In genomic region chr11:111298466-111299110, GRCh38 we compare ENCODE assay signal across 2 cellular contexts.
TF ChIP-seq lines count a peak whose summit lies in the region.

A gene with protein sequence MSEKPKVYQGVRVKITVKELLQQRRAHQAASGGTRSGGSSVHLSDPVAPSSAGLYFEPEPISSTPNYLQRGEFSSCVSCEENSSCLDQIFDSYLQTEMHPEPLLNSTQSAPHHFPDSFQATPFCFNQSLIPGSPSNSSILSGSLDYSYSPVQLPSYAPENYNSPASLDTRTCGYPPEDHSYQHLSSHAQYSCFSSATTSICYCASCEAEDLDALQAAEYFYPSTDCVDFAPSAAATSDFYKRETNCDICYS (plus strand): TSS chr11:111298546. CDS start chr11:111298582, 36 bp downstream.

TF ChIP-seq in A549, 52 proteins besides CTCF, POLR2A, EP300 and RAD21 (continued from another document):
- no peak for TF ChIP-seq CHD2 (IDR thresholded peaks at IDR 0.05; ENCODE audit: low read length, partially characterized antibody)
- no peak for TF ChIP-seq PHF8 (IDR thresholded peaks at IDR 0.05; ENCODE audit: borderline replicate concordance, low read depth)
- TF ChIP-seq ZC3H11A (IDR thresholded peaks at IDR 0.05), result no peak
- no peak for TF ChIP-seq JUNB (IDR thresholded peaks at IDR 0.05)
- no peak for TF ChIP-seq CEBPB (IDR thresholded peaks at IDR 0.05)
- no peak for TF ChIP-seq BCL3 (IDR thresholded peaks at IDR 0.05)
- TF ChIP-seq CBX2 (IDR thresholded peaks at IDR 0.05; ENCODE audit: borderline replicate concordance, low read depth), result no peak
- TF ChIP-seq, protein P1, sequence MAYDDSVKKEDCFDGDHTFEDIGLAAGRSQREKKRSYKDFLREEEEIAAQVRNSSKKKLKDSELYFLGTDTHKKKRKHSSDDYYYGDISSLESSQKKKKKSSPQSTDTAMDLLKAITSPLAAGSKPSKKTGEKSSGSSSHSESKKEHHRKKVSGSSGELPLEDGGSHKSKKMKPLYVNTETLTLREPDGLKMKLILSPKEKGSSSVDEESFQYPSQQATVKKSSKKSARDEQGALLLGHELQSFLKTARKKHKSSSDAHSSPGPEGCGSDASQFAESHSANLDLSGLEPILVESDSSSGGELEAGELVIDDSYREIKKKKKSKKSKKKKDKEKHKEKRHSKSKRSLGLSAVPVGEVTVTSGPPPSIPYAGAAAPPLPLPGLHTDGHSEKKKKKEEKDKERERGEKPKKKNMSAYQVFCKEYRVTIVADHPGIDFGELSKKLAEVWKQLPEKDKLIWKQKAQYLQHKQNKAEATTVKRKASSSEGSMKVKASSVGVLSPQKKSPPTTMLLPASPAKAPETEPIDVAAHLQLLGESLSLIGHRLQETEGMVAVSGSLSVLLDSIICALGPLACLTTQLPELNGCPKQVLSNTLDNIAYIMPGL (CRISPR knock-in tag; IDR thresholded peaks at IDR 0.05; ENCODE audit: borderline replicate concordance), result no peak
- TF ChIP-seq HOXA7 (CRISPR knock-in tag; IDR thresholded peaks at IDR 0.05), result no peak
- TF ChIP-seq HDAC2 (IDR thresholded peaks at IDR 0.05), result no peak
- TF ChIP-seq EHMT2 (IDR thresholded peaks at IDR 0.05; ENCODE audit: low read depth), result no peak
- TF ChIP-seq TFCP2L1 (CRISPR knock-in tag; IDR thresholded peaks at IDR 0.05), result no peak
- TF ChIP-seq, protein P2, sequence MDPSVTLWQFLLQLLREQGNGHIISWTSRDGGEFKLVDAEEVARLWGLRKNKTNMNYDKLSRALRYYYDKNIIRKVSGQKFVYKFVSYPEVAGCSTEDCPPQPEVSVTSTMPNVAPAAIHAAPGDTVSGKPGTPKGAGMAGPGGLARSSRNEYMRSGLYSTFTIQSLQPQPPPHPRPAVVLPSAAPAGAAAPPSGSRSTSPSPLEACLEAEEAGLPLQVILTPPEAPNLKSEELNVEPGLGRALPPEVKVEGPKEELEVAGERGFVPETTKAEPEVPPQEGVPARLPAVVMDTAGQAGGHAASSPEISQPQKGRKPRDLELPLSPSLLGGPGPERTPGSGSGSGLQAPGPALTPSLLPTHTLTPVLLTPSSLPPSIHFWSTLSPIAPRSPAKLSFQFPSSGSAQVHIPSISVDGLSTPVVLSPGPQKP (IDR thresholded peaks at IDR 0.05; ENCODE audit: low read depth, low read length), result no peak
- TF ChIP-seq POLR2AphosphoS2 (conservative IDR thresholded peaks at IDR 0.05; ENCODE audit: low read length), result no peak

TF ChIP-seq in HepG2, 621 proteins besides CTCF, POLR2A, EP300 and RAD21 (continues in another document):
- TF ChIP-seq, protein P3, sequence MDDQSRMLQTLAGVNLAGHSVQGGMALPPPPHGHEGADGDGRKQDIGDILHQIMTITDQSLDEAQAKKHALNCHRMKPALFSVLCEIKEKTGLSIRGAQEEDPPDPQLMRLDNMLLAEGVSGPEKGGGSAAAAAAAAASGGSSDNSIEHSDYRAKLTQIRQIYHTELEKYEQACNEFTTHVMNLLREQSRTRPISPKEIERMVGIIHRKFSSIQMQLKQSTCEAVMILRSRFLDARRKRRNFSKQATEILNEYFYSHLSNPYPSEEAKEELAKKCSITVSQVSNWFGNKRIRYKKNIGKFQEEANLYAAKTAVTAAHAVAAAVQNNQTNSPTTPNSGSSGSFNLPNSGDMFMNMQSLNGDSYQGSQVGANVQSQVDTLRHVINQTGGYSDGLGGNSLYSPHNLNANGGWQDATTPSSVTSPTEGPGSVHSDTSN (CRISPR knock-in tag; IDR thresholded peaks at IDR 0.05; ENCODE audit: borderline replicate concordance), result no peak
- TF ChIP-seq ZNF414 (CRISPR knock-in tag; IDR thresholded peaks at IDR 0.05) (no peak), ZNF292 (CRISPR knock-in tag; IDR thresholded peaks at IDR 0.05; ENCODE audit: borderline replicate concordance, low read depth) (no peak), BRD4 (CRISPR knock-in tag; IDR thresholded peaks at IDR 0.05) (0 out of 2 replicates have a peak, but pooled peaks have one; percentile 10), ZNF598 (CRISPR knock-in tag; IDR thresholded peaks at IDR 0.05; ENCODE audit: borderline replicate concordance) (no peak), IKZF4 (CRISPR knock-in tag; IDR thresholded peaks at IDR 0.05; ENCODE audit: borderline replicate concordance, low read depth, not compliant biosample characterization) (peak; percentile 20), MXD3 (CRISPR knock-in tag; IDR thresholded peaks at IDR 0.05) (peak; percentile 3; the same call in 1 of the 2 replicates), CSRNP2 (CRISPR knock-in tag; conservative IDR thresholded peaks at IDR 0.05; ENCODE audit: low read depth) (no peak), MYNN (CRISPR knock-in tag; IDR thresholded peaks at IDR 0.05; ENCODE audit: low read depth) (no peak), YEATS4 (CRISPR knock-in tag; IDR thresholded peaks at IDR 0.05; ENCODE audit: borderline replicate concordance) (no peak), ZNF317 (CRISPR knock-in tag; IDR thresholded peaks at IDR 0.05) (no peak), ZBTB4 (CRISPR knock-in tag; IDR thresholded peaks at IDR 0.05; ENCODE audit: borderline replicate concordance) (0 out of 2 replicates have a peak, but pooled peaks have one; percentile 17), AGO1 (IDR thresholded peaks at IDR 0.05; ENCODE audit: low read depth, low read length, poor library complexity, severe bottlenecking) (peak; percentile 6), STAG1 (CRISPR knock-in tag; IDR thresholded peaks at IDR 0.05) (no peak), ZNF441 (CRISPR knock-in tag; IDR thresholded peaks at IDR 0.05; ENCODE audit: borderline replicate concordance) (no peak), ZFYVE20 (CRISPR knock-in tag; IDR thresholded peaks at IDR 0.05; ENCODE audit: borderline replicate concordance, low read depth) (0 out of 2 replicates have a peak, but pooled peaks have one; percentile 23), PHF21A (CRISPR knock-in tag; IDR thresholded peaks at IDR 0.05) (peak; percentile 42; the same call in 1 of the 2 replicates), RBM39 (IDR thresholded peaks at IDR 0.05; ENCODE audit: low read depth, low read length, poor library complexity, severe bottlenecking) (no peak), CENPX (CRISPR knock-in tag; IDR thresholded peaks at IDR 0.05) (no peak), HNF4A (CRISPR knock-in tag; IDR thresholded peaks at IDR 0.05) (no peak), ZNF501 (CRISPR knock-in tag; IDR thresholded peaks at IDR 0.05) (no peak), RFXAP (CRISPR knock-in tag; IDR thresholded peaks at IDR 0.05; ENCODE audit: borderline replicate concordance) (no peak), GATAD2A (CRISPR knock-in tag; IDR thresholded peaks at IDR 0.05) (0 out of 2 replicates have a peak, but pooled peaks have one; percentile 6), SNAI1 (CRISPR knock-in tag; IDR thresholded peaks at IDR 0.05; ENCODE audit: borderline replicate concordance) (no peak), TEF (CRISPR knock-in tag; IDR thresholded peaks at IDR 0.05) (no peak), FOSL2 (CRISPR knock-in tag; IDR thresholded peaks at IDR 0.05) (no peak), POLR2AphosphoS5 (IDR thresholded peaks at IDR 0.05; ENCODE audit: low read depth, low read length) (0 out of 2 replicates have a peak, but pooled peaks have one; percentile 2), ZNF430 (CRISPR knock-in tag; IDR thresholded peaks at IDR 0.05) (no peak), HNRNPUL1 (IDR thresholded peaks at IDR 0.05; ENCODE audit: low read depth, low read length) (no peak), ELF4 (CRISPR knock-in tag; IDR thresholded peaks at IDR 0.05; ENCODE audit: borderline replicate concordance) (no peak)
- TF ChIP-seq, protein P4, sequence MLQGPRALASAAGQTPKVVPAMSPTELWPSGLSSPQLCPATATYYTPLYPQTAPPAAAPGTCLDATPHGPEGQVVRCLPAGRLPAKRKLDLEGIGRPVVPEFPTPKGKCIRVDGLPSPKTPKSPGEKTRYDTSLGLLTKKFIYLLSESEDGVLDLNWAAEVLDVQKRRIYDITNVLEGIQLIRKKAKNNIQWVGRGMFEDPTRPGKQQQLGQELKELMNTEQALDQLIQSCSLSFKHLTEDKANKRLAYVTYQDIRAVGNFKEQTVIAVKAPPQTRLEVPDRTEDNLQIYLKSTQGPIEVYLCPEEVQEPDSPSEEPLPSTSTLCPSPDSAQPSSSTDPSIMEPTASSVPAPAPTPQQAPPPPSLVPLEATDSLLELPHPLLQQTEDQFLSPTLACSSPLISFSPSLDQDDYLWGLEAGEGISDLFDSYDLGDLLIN (CRISPR knock-in tag; IDR thresholded peaks at IDR 0.05; ENCODE audit: borderline replicate concordance), result no peak
- TF ChIP-seq, protein P5, sequence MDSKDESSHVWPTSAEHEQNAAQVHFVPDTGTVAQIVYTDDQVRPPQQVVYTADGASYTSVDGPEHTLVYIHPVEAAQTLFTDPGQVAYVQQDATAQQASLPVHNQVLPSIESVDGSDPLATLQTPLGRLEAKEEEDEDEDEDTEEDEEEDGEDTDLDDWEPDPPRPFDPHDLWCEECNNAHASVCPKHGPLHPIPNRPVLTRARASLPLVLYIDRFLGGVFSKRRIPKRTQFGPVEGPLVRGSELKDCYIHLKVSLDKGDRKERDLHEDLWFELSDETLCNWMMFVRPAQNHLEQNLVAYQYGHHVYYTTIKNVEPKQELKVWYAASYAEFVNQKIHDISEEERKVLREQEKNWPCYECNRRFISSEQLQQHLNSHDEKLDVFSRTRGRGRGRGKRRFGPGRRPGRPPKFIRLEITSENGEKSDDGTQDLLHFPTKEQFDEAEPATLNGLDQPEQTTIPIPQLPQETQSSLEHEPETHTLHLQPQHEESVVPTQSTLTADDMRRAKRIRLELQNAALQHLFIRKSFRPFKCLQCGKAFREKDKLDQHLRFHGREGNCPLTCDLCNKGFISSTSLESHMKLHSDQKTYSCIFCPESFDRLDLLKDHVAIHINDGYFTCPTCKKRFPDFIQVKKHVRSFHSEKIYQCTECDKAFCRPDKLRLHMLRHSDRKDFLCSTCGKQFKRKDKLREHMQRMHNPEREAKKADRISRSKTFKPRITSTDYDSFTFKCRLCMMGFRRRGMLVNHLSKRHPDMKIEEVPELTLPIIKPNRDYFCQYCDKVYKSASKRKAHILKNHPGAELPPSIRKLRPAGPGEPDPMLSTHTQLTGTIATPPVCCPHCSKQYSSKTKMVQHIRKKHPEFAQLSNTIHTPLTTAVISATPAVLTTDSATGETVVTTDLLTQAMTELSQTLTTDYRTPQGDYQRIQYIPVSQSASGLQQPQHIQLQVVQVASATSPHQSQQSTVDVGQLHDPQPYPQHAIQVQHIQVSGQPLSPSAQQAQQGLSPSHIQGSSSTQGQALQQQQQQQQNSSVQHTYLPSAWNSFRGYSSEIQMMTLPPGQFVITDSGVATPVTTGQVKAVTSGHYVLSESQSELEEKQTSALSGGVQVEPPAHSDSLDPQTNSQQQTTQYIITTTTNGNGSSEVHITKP (CRISPR knock-in tag; IDR thresholded peaks at IDR 0.05; ENCODE audit: low read depth), result no peak
- TF ChIP-seq, protein P6, sequence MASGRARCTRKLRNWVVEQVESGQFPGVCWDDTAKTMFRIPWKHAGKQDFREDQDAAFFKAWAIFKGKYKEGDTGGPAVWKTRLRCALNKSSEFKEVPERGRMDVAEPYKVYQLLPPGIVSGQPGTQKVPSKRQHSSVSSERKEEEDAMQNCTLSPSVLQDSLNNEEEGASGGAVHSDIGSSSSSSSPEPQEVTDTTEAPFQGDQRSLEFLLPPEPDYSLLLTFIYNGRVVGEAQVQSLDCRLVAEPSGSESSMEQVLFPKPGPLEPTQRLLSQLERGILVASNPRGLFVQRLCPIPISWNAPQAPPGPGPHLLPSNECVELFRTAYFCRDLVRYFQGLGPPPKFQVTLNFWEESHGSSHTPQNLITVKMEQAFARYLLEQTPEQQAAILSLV (CRISPR knock-in tag; IDR thresholded peaks at IDR 0.05; ENCODE audit: borderline replicate concordance), result no peak
